Comparison of ENCODE assay signal across 28 cellular contexts in genomic region chrX:3181846-3182245, GRCh38.
"Had no signal": no experiment of that assay in that cellular context is flagged by ENCODE, and none has a peak within 500 bp of the region (broad histone marks: within the 10 kb centered on the region; RNA-seq: fewer than 3 reads in every experiment).

No MANE protein-coding gene starts in this region.

- H3K4me1 ChIP-seq: parathyroid adenoma, testis, transverse colon had no signal

- DNase-seq: activated CD4-positive, alpha-beta T cell treated with anti-CD3 and anti-CD28 coated beads for 48 hours; activated CD4-positive, alpha-beta T cell treated with anti-CD3 and anti-CD28 coated beads, Interleukin-2, amount 50 U/mL, for 48 hours; activated CD8-positive, alpha-beta memory T cell treated with anti-CD3 and anti-CD28 coated beads for 24 hours; activated gamma-delta T cell treated with Interleukin-2 at 50 U/mL for 16 hours; activated naive CD4-positive, alpha-beta T cell treated with anti-CD3 and anti-CD28 coated beads, Interleukin-2, amount 50 U/mL, for 16 hours; activated T-cell treated with anti-CD3 and anti-CD28 coated beads, Interleukin-2, amount 50 U/mL, for 1 hour; cerebellar nuclear complex; dorsolateral prefrontal cortex; effector memory CD4-positive, alpha-beta T cell; head of caudate nucleus; hippocampal formation; naive thymus-derived CD8-positive, alpha-beta T cell; nucleus accumbens; right cardiac atrium; stimulated activated CD4-positive, alpha-beta T cell treated with anti-CD3 and anti-CD28 coated beads, Interleukin-2, amount 100 ng/mL, for 48 hours; stimulated activated naive CD8-positive, alpha-beta T cell treated with anti-CD3 and anti-CD28 coated beads, Interleukin-15, Interleukin-2, amounts not matched to agents 100 U/mL and 50 U/mL, for 24 hours; T-helper 17 cell; T1000; testis; transverse colon; WERI-Rb-1 had no signal

- H2AFZ ChIP-seq: parathyroid adenoma had no signal

- H3K9ac ChIP-seq: parathyroid adenoma had no signal

- H3K36me3 ChIP-seq: cardiac muscle cell, transverse colon, WERI-Rb-1 had no signal

- H3K36me3 Mint-ChIP-seq: brain; mesothelial cell of epicardium; naive thymus-derived CD8-positive, alpha-beta T cell had no signal

- H3K79me2 ChIP-seq: parathyroid adenoma had no signal

- H3K27ac ChIP-seq: cardiac muscle cell, coronary artery, dorsolateral prefrontal cortex, parathyroid adenoma, testis, transverse colon, WERI-Rb-1 had no signal

- H3K9me3 Mint-ChIP-seq: neural crest cell had no signal

- H3K4me1 Mint-ChIP-seq: naive thymus-derived CD8-positive, alpha-beta T cell; T-helper 17 cell had no signal

- H3K27ac Mint-ChIP-seq: brain, mesothelial cell of epicardium, T-helper 17 cell had no signal

- H3K27me3 Mint-ChIP-seq: brain; naive thymus-derived CD8-positive, alpha-beta T cell had no signal

- H3K4me3 ChIP-seq: cardiac muscle cell, coronary artery, dorsolateral prefrontal cortex, testis, transverse colon had no signal

- H3K4me3 Mint-ChIP-seq: brain; mesothelial cell of epicardium; naive thymus-derived CD8-positive, alpha-beta T cell; neural crest cell; T-helper 17 cell had no signal

- H3K9me3 ChIP-seq: testis, transverse colon had no signal

- ATAC-seq: activated CD4-positive, CD25-positive, alpha-beta regulatory T cell treated with anti-CD3 and anti-CD28 coated beads, Interleukin-2, amount 50 U/mL, for 24 hours; naive thymus-derived CD8-positive, alpha-beta T cell; right cardiac atrium; stimulated activated naive CD8-positive, alpha-beta T cell treated with anti-CD3 and anti-CD28 coated beads, Interleukin-15, Interleukin-2, amounts not matched to agents 100 U/mL and 50 U/mL, for 24 hours; T-helper 17 cell had no signal

- H3K27me3 ChIP-seq: cardiac muscle cell, testis, transverse colon had no signal
